Comparison of ENCODE assay signal across 32 cellular contexts in the genomic region with DNA sequence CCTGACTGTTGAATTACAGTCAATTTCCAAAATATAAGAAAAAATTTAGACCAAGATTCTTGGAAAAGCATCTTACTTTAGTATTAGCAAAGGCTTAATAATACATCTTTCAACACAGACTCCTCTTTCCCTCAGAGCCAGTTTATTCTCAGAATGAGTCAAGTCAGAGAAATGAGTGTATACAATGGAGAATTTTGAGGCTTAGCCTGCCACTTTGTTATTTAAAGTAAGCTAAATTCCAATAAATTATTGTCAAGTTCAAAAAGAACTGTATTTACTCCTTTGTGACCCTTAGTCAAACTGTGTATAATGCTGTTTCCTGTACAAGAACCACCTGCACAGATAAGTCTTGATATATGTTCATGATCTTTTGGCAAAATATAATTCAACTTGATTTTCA.
"Had no signal": no experiment of that assay in that cellular context is flagged by ENCODE, and none has a peak within 500 bp of the region (broad histone marks: within the 10 kb centered on the region; RNA-seq: fewer than 3 reads in every experiment).

No MANE protein-coding gene starts in this region.

- H3K27me3 Mint-ChIP-seq: activated B cell treated with CpG ODN at 0.5 μM for 24 hours; activated CD8-positive, alpha-beta T cell treated with anti-CD3 and anti-CD28 coated beads for 36 hours; activated naive CD8-positive, alpha-beta T cell treated with anti-CD3 and anti-CD28 coated beads for 36 hours; T-helper 17 cell had no signal

- H3K36me3 Mint-ChIP-seq: activated naive CD4-positive, alpha-beta T cell treated with anti-CD3 and anti-CD28 coated beads, Interleukin-2, amount 50 U/mL, for 24 hours; activated naive CD8-positive, alpha-beta T cell treated with anti-CD3 and anti-CD28 coated beads for 36 hours had no signal

- H3K27me3 ChIP-seq: adrenal gland, body of pancreas, colonic mucosa, esophagus squamous epithelium, gastroesophageal sphincter, heart right ventricle had no signal

- H3K9me3 ChIP-seq: adrenal gland, body of pancreas, colonic mucosa, esophagus squamous epithelium, gastroesophageal sphincter, heart right ventricle had no signal

- DNase-seq: activated B cell treated with CpG ODN at 0.5 μM for 24 hours; activated CD4-positive, alpha-beta T cell treated with anti-CD3 and anti-CD28 coated beads for 48 hours; activated CD4-positive, alpha-beta T cell treated with anti-CD3 and anti-CD28 coated beads, Interleukin-2, amount 50 U/mL, for 1 hour; activated CD4-positive, alpha-beta T cell treated with anti-CD3 and anti-CD28 coated beads, Interleukin-2, amount 50 U/mL, for 48 hours; activated CD8-positive, alpha-beta memory T cell treated with anti-CD3 and anti-CD28 coated beads for 24 hours; activated CD8-positive, alpha-beta T cell treated with anti-CD3 and anti-CD28 coated beads for 36 hours; activated effector memory CD4-positive, alpha-beta T cell treated with anti-CD3 and anti-CD28 coated beads, Interleukin-2, amount 50 U/mL, for 16 hours; activated naive CD4-positive, alpha-beta T cell treated with anti-CD3 and anti-CD28 coated beads for 36 hours; activated naive CD8-positive, alpha-beta T cell treated with anti-CD3 and anti-CD28 coated beads for 36 hours; activated naive CD8-positive, alpha-beta T cell treated with anti-CD3 and anti-CD28 coated beads, Interleukin-2, amount 50 U/mL, for 24 hours; activated T-cell treated with anti-CD3 and anti-CD28 coated beads, Interleukin-2, amount 50 U/mL, for 48 hours; adrenal gland; amygdala; aorta; body of pancreas; central memory CD4-positive, alpha-beta T cell; cerebellar nuclear complex; colonic mucosa; effector CD8-positive, alpha-beta T cell; esophagus squamous epithelium; foreskin melanocyte; heart right ventricle; T-helper 17 cell; T1000; WERI-Rb-1 had no signal

- ATAC-seq: activated CD4-positive, CD25-positive, alpha-beta regulatory T cell treated with anti-CD3 and anti-CD28 coated beads, Interleukin-2, amount 50 U/mL, for 24 hours; activated CD8-positive, alpha-beta T cell treated with anti-CD3 and anti-CD28 coated beads for 36 hours; activated naive CD8-positive, alpha-beta T cell treated with anti-CD3 and anti-CD28 coated beads, Interleukin-2, amount 50 U/mL, for 24 hours; body of pancreas; gastroesophageal sphincter; heart right ventricle; T-helper 17 cell had no signal

- H3K4me1 Mint-ChIP-seq: activated B cell treated with CpG ODN at 0.5 μM for 24 hours; activated naive CD4-positive, alpha-beta T cell treated with anti-CD3 and anti-CD28 coated beads, Interleukin-2, amount 50 U/mL, for 24 hours; activated naive CD8-positive, alpha-beta T cell treated with anti-CD3 and anti-CD28 coated beads for 36 hours; activated naive CD8-positive, alpha-beta T cell treated with anti-CD3 and anti-CD28 coated beads, Interleukin-2, amount 50 U/mL, for 24 hours; T-helper 17 cell had no signal

- H3K4me1 ChIP-seq: adrenal gland, body of pancreas, colonic mucosa, esophagus squamous epithelium, gastroesophageal sphincter, heart right ventricle had no signal

- H3K4me3 Mint-ChIP-seq: activated B cell treated with CpG ODN at 0.5 μM for 24 hours; activated CD8-positive, alpha-beta T cell treated with anti-CD3 and anti-CD28 coated beads for 36 hours; activated naive CD4-positive, alpha-beta T cell treated with anti-CD3 and anti-CD28 coated beads for 36 hours; activated naive CD4-positive, alpha-beta T cell treated with anti-CD3 and anti-CD28 coated beads, Interleukin-2, amount 50 U/mL, for 24 hours; activated naive CD8-positive, alpha-beta T cell treated with anti-CD3 and anti-CD28 coated beads for 36 hours; activated naive CD8-positive, alpha-beta T cell treated with anti-CD3 and anti-CD28 coated beads, Interleukin-2, amount 50 U/mL, for 24 hours; activated T-helper 1 cell treated with anti-CD3 and anti-CD28 coated beads, Interleukin-12 subunit alpha, Interleukin-12 subunit beta, Interleukin-2, Interleukin-4 antibody, amounts not matched to agents 30 ng/mL and 10 ng/mL and 1 ng/mL, durations not matched to agents 14 hours and 24 hours and 36 hours; T-helper 17 cell; T-helper 2 cell treated with Interferon-gamma antibody and Interleukin-4, amounts not matched to agents 5 μg/mL and 100 μg/mL, for 36 hours had no signal

- H3K9me3 Mint-ChIP-seq: activated B cell treated with CpG ODN at 0.5 μM for 24 hours; activated CD8-positive, alpha-beta T cell treated with anti-CD3 and anti-CD28 coated beads for 36 hours; activated naive CD4-positive, alpha-beta T cell treated with anti-CD3 and anti-CD28 coated beads for 36 hours; activated naive CD4-positive, alpha-beta T cell treated with anti-CD3 and anti-CD28 coated beads, Interleukin-2, amount 50 U/mL, for 24 hours; activated naive CD8-positive, alpha-beta T cell treated with anti-CD3 and anti-CD28 coated beads for 36 hours; activated naive CD8-positive, alpha-beta T cell treated with anti-CD3 and anti-CD28 coated beads, Interleukin-2, amount 50 U/mL, for 24 hours; activated T-helper 1 cell treated with anti-CD3 and anti-CD28 coated beads, Interleukin-12 subunit alpha, Interleukin-12 subunit beta, Interleukin-2, Interleukin-4 antibody, amounts not matched to agents 30 ng/mL and 10 ng/mL and 1 ng/mL, durations not matched to agents 14 hours and 24 hours and 36 hours; activated T-helper 2 cell treated with anti-CD3 and anti-CD28 coated beads, Interferon-gamma antibody, Interleukin-2, Interleukin-4, amounts not matched to agents 10 μg/mL and 5 μg/mL and 100 μg/mL, durations not matched to agents 14 hours and 24 hours and 36 hours; T-helper 2 cell treated with Interferon-gamma antibody and Interleukin-4, amounts not matched to agents 5 μg/mL and 100 μg/mL, for 36 hours had no signal

- H3K4me3 ChIP-seq: adrenal gland, body of pancreas, colonic mucosa, esophagus squamous epithelium, gastroesophageal sphincter, heart right ventricle had no signal

- H3K36me3 ChIP-seq: adrenal gland, colonic mucosa, esophagus squamous epithelium, gastroesophageal sphincter, heart right ventricle, WERI-Rb-1 had no signal

- H3K27ac ChIP-seq: adrenal gland, body of pancreas, colonic mucosa, epithelial cell of prostate, esophagus squamous epithelium, gastroesophageal sphincter, heart right ventricle, WERI-Rb-1 had no signal
